Comparison of ENCODE assay signal across 8 cellular contexts in genomic region chr2:211611061-211611518, GRCh38.
DNase-seq lines count a peak whose midpoint lies in the region; ATAC-seq and TF ChIP-seq lines count a peak whose summit lies in the region.

No MANE protein-coding gene starts in this region.

- peak overlapping the region; percentile 62 to 88 (median 81) for H3K27ac Mint-ChIP-seq in CD4-positive, alpha-beta memory T cell
- H3K27ac Mint-ChIP-seq in stimulated activated naive B cell treated with anti-CD40 and anti-IgM and Interleukin-4, amounts not matched to agents 10 μg/mL and 1 μg/mL and 100 μg/mL, for 72 hours, result no peak overlapping the region

- TF ChIP-seq POLR2A in esophagus squamous epithelium (IDR thresholded peaks at IDR 0.05), result no peak

- intact Hi-C loops in CD4-positive, alpha-beta memory T cell (cut with micrococcal nuclease), result no loop called here
- intact Hi-C loops in esophagus squamous epithelium (cut with DNase I), result no loop called here

- no peaks in the 10 kb centered on the region for H3K27me3 Mint-ChIP-seq in CD4-positive, alpha-beta memory T cell
- no peaks in the 10 kb centered on the region for H3K27me3 Mint-ChIP-seq in stimulated activated naive B cell treated with anti-CD40 and anti-IgM and Interleukin-4, amounts not matched to agents 10 μg/mL and 1 μg/mL and 100 μg/mL, for 72 hours

- H3K4me3 ChIP-seq in CD4-positive, alpha-beta memory T cell (ENCODE audit: low read length in 2 of 2), result peak overlapping the region in 1 of 2 donors; percentile 26
- no peak overlapping the region for H3K4me3 ChIP-seq in esophagus squamous epithelium

- TF ChIP-seq CTCF in esophagus squamous epithelium (IDR thresholded peaks at IDR 0.05), result no peak

- CTCF ChIA-PET in CD4-positive, alpha-beta memory T cell (lab: Charles Lee; ENCODE audit: partially characterized antibody), result no interaction called here

- peak overlapping the region; percentile 50 to 87 (median 81) for H3K4me3 Mint-ChIP-seq in CD4-positive, alpha-beta memory T cell
- H3K4me3 Mint-ChIP-seq in stimulated activated naive B cell treated with anti-CD40 and anti-IgM and Interleukin-4, amounts not matched to agents 10 μg/mL and 1 μg/mL and 100 μg/mL, for 72 hours, result no peak overlapping the region

- H3K4me1 ChIP-seq in CD4-positive, alpha-beta memory T cell (ENCODE audit: insufficient read depth, low read length), result no peaks in the 10 kb centered on the region
- H3K4me1 ChIP-seq in esophagus squamous epithelium, result no peaks in the 10 kb centered on the region

- H3K36me3 ChIP-seq in CD4-positive, alpha-beta memory T cell (ENCODE audit: insufficient read depth, low read length), result no peaks in the 10 kb centered on the region
- H3K36me3 ChIP-seq in esophagus squamous epithelium, result no peaks in the 10 kb centered on the region

- H3K9me3 ChIP-seq in CD4-positive, alpha-beta memory T cell (ENCODE audit: control insufficient read depth in 1 of 2, low read length in 2 of 2), result no peaks in the 10 kb centered on the region
- H3K9me3 ChIP-seq in esophagus squamous epithelium, result no peaks in the 10 kb centered on the region

- no peaks in the 10 kb centered on the region for H3K36me3 Mint-ChIP-seq in CD4-positive, alpha-beta memory T cell
- H3K36me3 Mint-ChIP-seq in stimulated activated naive B cell treated with anti-CD40 and anti-IgM and Interleukin-4, amounts not matched to agents 10 μg/mL and 1 μg/mL and 100 μg/mL, for 72 hours, result no peaks in the 10 kb centered on the region

- peaks cover 0 to 6% (median 2%) of the 10 kb centered on the region in 4 donors for H3K4me1 Mint-ChIP-seq in CD4-positive, alpha-beta memory T cell
- peaks cover 0 to 1% of the 10 kb centered on the region in 2 donors for H3K4me1 Mint-ChIP-seq in stimulated activated naive B cell treated with anti-CD40 and anti-IgM and Interleukin-4, amounts not matched to agents 10 μg/mL and 1 μg/mL and 100 μg/mL, for 72 hours

- peak in 4 of 5 donors; percentile 22 to 26 (median 22) for DNase-seq in CD4-positive, alpha-beta memory T cell
- peak; percentile 30 for DNase-seq in NCI-H2107 treated with DMSO at 0.1 percent for 48 hours (lab: John Stamatoyannopoulos, UW; ENCODE audit: unreplicated experiment)
- peak; percentile 25 for DNase-seq in amniotic epithelial cell (ENCODE audit: low read depth)
- no peak for DNase-seq in stimulated activated naive B cell treated with anti-CD40 and anti-IgM and Interleukin-4, amounts not matched to agents 10 μg/mL and 1 μg/mL and 100 μg/mL, for 72 hours
- no peak for DNase-seq in esophagus squamous epithelium (lab: John Stamatoyannopoulos, UW)

- WGBS in esophagus squamous epithelium, 2 donors, result 82 to 89% methylated on average over 6 of the region's 6 CpGs

- POLR2A ChIA-PET in CD4-positive, alpha-beta memory T cell (lab: Charles Lee; ENCODE audit: partially characterized antibody), result no interaction called here

- H3K27ac ChIP-seq in CD4-positive, alpha-beta memory T cell (ENCODE audit: low read depth, low read length), result no peak overlapping the region
- H3K27ac ChIP-seq in esophagus squamous epithelium, result no peak overlapping the region

- peak; percentile 54 for ATAC-seq in GM21619 (IDR thresholded peaks at IDR 0.05; ENCODE audit: unreplicated experiment)
- ATAC-seq in stimulated activated naive B cell treated with anti-CD40 and anti-IgM and Interleukin-4, amounts not matched to agents 10 μg/mL and 1 μg/mL and 100 μg/mL, for 72 hours (replicated peaks), result no peak
- no peak for ATAC-seq in HG02870 (IDR thresholded peaks at IDR 0.05; ENCODE audit: unreplicated experiment)
- ATAC-seq in GM21723 (IDR thresholded peaks at IDR 0.05; ENCODE audit: unreplicated experiment), result no peak

- no peaks in the 10 kb centered on the region for H3K27me3 ChIP-seq in CD4-positive, alpha-beta memory T cell (ENCODE audit: insufficient read depth, low read length)
- H3K27me3 ChIP-seq in esophagus squamous epithelium, result no peaks in the 10 kb centered on the region

- H3K9me3 Mint-ChIP-seq in CD4-positive, alpha-beta memory T cell, result peaks cover 0 to 5% (median 0%) of the 10 kb centered on the region in 8 donors
- peaks cover 0 to 4% of the 10 kb centered on the region in 2 donors for H3K9me3 Mint-ChIP-seq in stimulated activated naive B cell treated with anti-CD40 and anti-IgM and Interleukin-4, amounts not matched to agents 10 μg/mL and 1 μg/mL and 100 μg/mL, for 72 hours

Comparison
In these comparisons a context has a peak if more than half of its experiments do, and no peak if none do; other contexts are left out.
1. DNase-seq: peak in CD4-positive, alpha-beta memory T cell (4 of 5), NCI-H2107 treated with DMSO at 0.1 percent for 48 hours (single experiment) and amniotic epithelial cell (single experiment); none in stimulated activated naive B cell treated with anti-CD40 and anti-IgM and Interleukin-4, amounts not matched to agents 10 μg/mL and 1 μg/mL and 100 μg/mL, for 72 hours (single experiment) and esophagus squamous epithelium (single experiment).
2. H3K4me3 Mint-ChIP-seq: peak in CD4-positive, alpha-beta memory T cell (8 of 8); none in stimulated activated naive B cell treated with anti-CD40 and anti-IgM and Interleukin-4, amounts not matched to agents 10 μg/mL and 1 μg/mL and 100 μg/mL, for 72 hours (0 of 2).